ENCODE assay signal across 9 cellular contexts in genomic region chr2:5696351-5696740, GRCh38. TPM values are rescaled to one million over a fixed set of nuclear protein-coding genes. Genes with fewer than 3 reads are reported as not detected.
DNase-seq lines count a peak whose midpoint lies in the region; ATAC-seq and TF ChIP-seq lines count a peak whose summit lies in the region.
"Had no signal": no experiment of that assay in that cellular context is flagged by ENCODE, and none has a peak within 500 bp of the region (broad histone marks: within the 10 kb centered on the region; RNA-seq: fewer than 3 reads in every experiment).

No MANE protein-coding gene starts in this region.

- TF ChIP-seq CTCF in AG04450 (IDR thresholded peaks at IDR 0.05; ENCODE audit: low read depth, low read length) (no peak), choroid plexus epithelial cell (conservative IDR thresholded peaks at IDR 0.05; ENCODE audit: low read depth, low read length) (no peak), mucosa of descending colon (IDR thresholded peaks at IDR 0.05) (no peak)

- CTCF ChIA-PET in AG04450 (lab: Charles Lee), result no interaction called here

- H3K4me3 ChIP-seq in AG04450 (ENCODE audit: low read depth, low read length), result peak overlapping the region; percentile 78
- H3K4me3 ChIP-seq in choroid plexus epithelial cell (ENCODE audit: low read depth, low read length), result peak overlapping the region; percentile 69
- no peak overlapping the region for H3K4me3 ChIP-seq in mucosa of descending colon

- H3K27me3 ChIP-seq in AG04450 (ENCODE audit: control insufficient read depth, insufficient read depth, low read length), result no peaks in the 10 kb centered on the region

- intact Hi-C loops in mucosa of descending colon (cut with DNase I, micrococcal nuclease), result no loop called here
- intact Hi-C loops in activated T-helper 1 cell treated with anti-CD3 and anti-CD28 coated beads, Interleukin-12 subunit alpha, Interleukin-12 subunit beta, Interleukin-2, Interleukin-4 antibody, amounts not matched to agents 30 ng/mL and 10 ng/mL and 1 ng/mL, durations not matched to agents 14 hours and 24 hours and 36 hours (cut with micrococcal nuclease), result no loop called here

- H3K27me3 Mint-ChIP-seq in activated T-helper 1 cell treated with anti-CD3 and anti-CD28 coated beads, Interleukin-12 subunit alpha, Interleukin-12 subunit beta, Interleukin-2, Interleukin-4 antibody, amounts not matched to agents 30 ng/mL and 10 ng/mL and 1 ng/mL, durations not matched to agents 14 hours and 24 hours and 36 hours (ENCODE audit: insufficient read depth), result peaks cover 36% of the 10 kb centered on the region

- no peak overlapping the region for H3K4me3 Mint-ChIP-seq in activated T-helper 1 cell treated with anti-CD3 and anti-CD28 coated beads, Interleukin-12 subunit alpha, Interleukin-12 subunit beta, Interleukin-2, Interleukin-4 antibody, amounts not matched to agents 30 ng/mL and 10 ng/mL and 1 ng/mL, durations not matched to agents 14 hours and 24 hours and 36 hours

- no peak for DNase-seq in AG04450 (ENCODE audit: low read depth, low spot score)
- DNase-seq in choroid plexus epithelial cell (ENCODE audit: low read depth), result no peak
- peak in 1 of 3 donors; percentile 39 for DNase-seq in mucosa of descending colon
- DNase-seq in activated T-helper 1 cell treated with anti-CD3 and anti-CD28 coated beads, Interleukin-12 subunit alpha, Interleukin-12 subunit beta, Interleukin-2, Interleukin-4 antibody, amounts not matched to agents 30 ng/mL and 10 ng/mL and 1 ng/mL, durations not matched to agents 14 hours and 24 hours and 36 hours (ENCODE audit: low spot score), result no peak
- no peak for DNase-seq in stimulated activated naive CD4-positive, alpha-beta T cell (lab: John Stamatoyannopoulos, UW)
- DNase-seq: activated CD8-positive, alpha-beta memory T cell treated with anti-CD3 and anti-CD28 coated beads for 24 hours had no signal

- H3K27ac Mint-ChIP-seq in activated T-helper 1 cell treated with anti-CD3 and anti-CD28 coated beads, Interleukin-12 subunit alpha, Interleukin-12 subunit beta, Interleukin-2, Interleukin-4 antibody, amounts not matched to agents 30 ng/mL and 10 ng/mL and 1 ng/mL, durations not matched to agents 14 hours and 24 hours and 36 hours, result no peak overlapping the region

- POLR2A ChIA-PET in AG04450 (lab: Yijun Ruan, JAX), result interaction anchor here (1.5 kb wide), 1 partner anchor 189 kb away, joined by 3 read pairs; no protein-coding TSS in a partner anchor

- H3K4me1 Mint-ChIP-seq in activated T-helper 1 cell treated with anti-CD3 and anti-CD28 coated beads, Interleukin-12 subunit alpha, Interleukin-12 subunit beta, Interleukin-2, Interleukin-4 antibody, amounts not matched to agents 30 ng/mL and 10 ng/mL and 1 ng/mL, durations not matched to agents 14 hours and 24 hours and 36 hours (ENCODE audit: low read depth), result no peaks in the 10 kb centered on the region

- no peaks in the 10 kb centered on the region for H3K9me3 Mint-ChIP-seq in activated T-helper 1 cell treated with anti-CD3 and anti-CD28 coated beads, Interleukin-12 subunit alpha, Interleukin-12 subunit beta, Interleukin-2, Interleukin-4 antibody, amounts not matched to agents 30 ng/mL and 10 ng/mL and 1 ng/mL, durations not matched to agents 14 hours and 24 hours and 36 hours

- ATAC-seq in HG02798 (IDR thresholded peaks at IDR 0.05; ENCODE audit: poor library complexity, unreplicated experiment) (peak; percentile 42), mucosa of descending colon (peak; percentile 9), GM19023 (IDR thresholded peaks at IDR 0.05; ENCODE audit: unreplicated experiment) (no peak), HG03196 (IDR thresholded peaks at IDR 0.05; ENCODE audit: unreplicated experiment) (no peak)

- H3K27ac ChIP-seq in AG04450 (ENCODE audit: low read depth, low read length), result peak overlapping the region; percentile 61

- no peaks in the 10 kb centered on the region for H3K4me1 ChIP-seq in mucosa of descending colon (ENCODE audit: low read depth)

- H3K9me3 ChIP-seq in AG04450 (ENCODE audit: control insufficient read depth, insufficient read depth, low read length), result no peaks in the 10 kb centered on the region; the same call in 1 of the 2 replicates
- H3K9me3 ChIP-seq in mucosa of descending colon, result no peaks in the 10 kb centered on the region

- no peaks in the 10 kb centered on the region for H3K36me3 ChIP-seq in mucosa of descending colon (ENCODE audit: low read depth)

- H3K36me3 Mint-ChIP-seq in activated T-helper 1 cell treated with anti-CD3 and anti-CD28 coated beads, Interleukin-12 subunit alpha, Interleukin-12 subunit beta, Interleukin-2, Interleukin-4 antibody, amounts not matched to agents 30 ng/mL and 10 ng/mL and 1 ng/mL, durations not matched to agents 14 hours and 24 hours and 36 hours (ENCODE audit: low read depth), result peaks cover 6% of the 10 kb centered on the region

RNA-seq across cellular contexts. Expression of gene SOX11, which starts 4.2 kb away (rescaled TPM):
- 2.3 and 2.8 TPM in 2 replicates for polyA plus RNA-seq in AG04450 (2011; rRNA removed)
- polyA minus RNA-seq in AG04450 (2011; rRNA and poly(A)+ RNA removed), result 4.7 and 6.9 TPM in 2 replicates
- 1 to 10 TPM in 1 of 3 donors, under 1 TPM in 2; 0.12 to 9.5 (median 0.14) TPM for total RNA-seq in mucosa of descending colon
- total RNA-seq in activated T-helper 1 cell treated with anti-CD3 and anti-CD28 coated beads, Interleukin-12 subunit alpha, Interleukin-12 subunit beta, Interleukin-2, Interleukin-4 antibody, amounts not matched to agents 30 ng/mL and 10 ng/mL and 1 ng/mL, durations not matched to agents 14 hours and 24 hours and 36 hours, result not detected in 2 replicates

Comparison
In these comparisons a context has a peak if more than half of its experiments do, and no peak if none do; other contexts are left out.
1. ATAC-seq: peak in HG02798 (single experiment) and mucosa of descending colon (single experiment); none in GM19023 (single experiment) and HG03196 (single experiment).